ENCODE assay signal across 8 cellular contexts in the genomic region with DNA sequence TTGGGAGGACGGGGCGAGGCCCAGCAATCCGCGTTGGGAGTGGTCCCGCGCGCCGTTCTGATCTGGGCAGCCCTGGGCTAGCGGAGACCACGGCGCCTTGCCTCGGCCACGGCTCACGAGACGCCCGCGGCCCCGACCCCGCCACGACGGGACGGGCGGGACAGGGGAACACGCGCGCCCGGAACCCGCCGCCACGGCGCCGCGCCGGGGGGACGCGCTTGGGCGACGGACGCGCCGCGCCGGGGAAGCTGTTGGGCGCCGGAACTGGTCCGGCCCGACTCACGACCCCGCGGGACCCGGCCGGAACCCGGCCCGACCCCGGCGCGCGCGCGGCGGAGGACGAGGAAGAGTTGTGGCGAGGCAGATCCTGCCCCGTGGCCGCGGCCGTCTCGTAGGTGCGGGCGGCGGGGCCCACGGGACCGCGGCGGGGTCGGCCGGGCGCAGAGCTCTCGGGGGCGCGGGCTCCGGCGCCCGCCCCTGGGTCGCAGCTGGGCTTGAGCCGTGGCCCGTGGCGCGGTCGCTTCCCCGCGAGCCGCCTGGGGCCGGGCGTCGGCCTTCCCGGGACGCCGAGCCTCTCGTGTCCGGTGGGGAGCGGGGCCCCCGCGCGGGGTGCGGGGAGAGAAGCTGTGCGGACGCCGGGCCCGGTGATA. TPM values are rescaled to one million over a fixed set of nuclear protein-coding genes. Genes with fewer than 3 reads are reported as not detected.
A peak's percentile ranks its signal among the peaks of the same experiment; 100 is the strongest.
DNase-seq lines count a peak whose midpoint lies in the region; ATAC-seq and TF ChIP-seq lines count a peak whose summit lies in the region.

A gene (plus strand): TSS at position 251 of the 650 bp plus-strand sequence. CDS start 6,830 bp downstream, outside the sequence.

- no peaks in the 10 kb centered on the region for H3K27me3 ChIP-seq in Panc1 (ENCODE audit: control insufficient read depth, insufficient read depth, low read length)

- H3K36me3 ChIP-seq in HEK293 (ENCODE audit: control insufficient read depth in 2 of 2, insufficient read depth in 1 of 2, low read length in 2 of 2) (peaks cover 0 to 7% of the 10 kb centered on the region in 2 experiments; a peak in 1 of 3 replicates), Panc1 (ENCODE audit: control insufficient read depth, insufficient read depth, low read length) (peaks cover 5% of the 10 kb centered on the region; the same call in 1 of the 2 replicates)

- H3K4me1 Mint-ChIP-seq in activated T-helper 2 cell treated with anti-CD3 and anti-CD28 coated beads, Interferon-gamma antibody, Interleukin-2, Interleukin-4, amounts not matched to agents 10 μg/mL and 5 μg/mL and 100 μg/mL, durations not matched to agents 14 hours and 24 hours and 36 hours (ENCODE audit: low read depth), result peaks cover 43% of the 10 kb centered on the region
- H3K4me1 Mint-ChIP-seq in nephron, result peaks cover 49% of the 10 kb centered on the region
- H3K4me1 Mint-ChIP-seq in stimulated activated naive CD8-positive, alpha-beta T cell treated with anti-CD3 and anti-CD28 coated beads, Interleukin-15, Interleukin-2, amounts not matched to agents 100 ng/mL and 50 ng/mL, for 24 hours (ENCODE audit: low read depth), result peaks cover 47% of the 10 kb centered on the region

- H3K9me3 Mint-ChIP-seq in activated T-helper 2 cell treated with anti-CD3 and anti-CD28 coated beads, Interferon-gamma antibody, Interleukin-2, Interleukin-4, amounts not matched to agents 10 μg/mL and 5 μg/mL and 100 μg/mL, durations not matched to agents 14 hours and 24 hours and 36 hours, result no peaks in the 10 kb centered on the region
- no peaks in the 10 kb centered on the region for H3K9me3 Mint-ChIP-seq in nephron
- H3K9me3 Mint-ChIP-seq in stimulated activated naive CD8-positive, alpha-beta T cell treated with anti-CD3 and anti-CD28 coated beads, Interleukin-15, Interleukin-2, amounts not matched to agents 100 ng/mL and 50 ng/mL, for 24 hours, result no peaks in the 10 kb centered on the region

- peak within 1 kb of the TSS; percentile 75; the same call in 1 of the 2 replicates for H3K27ac ChIP-seq in HEK293 (ENCODE audit: extremely low read depth, low read depth, low read length)
- peak within 1 kb of the TSS; percentile 63 for H3K27ac ChIP-seq in Panc1 (ENCODE audit: low read length)

- ATAC-seq in Panc1, result peak; percentile 90
- no peak for ATAC-seq in HG03139 (IDR thresholded peaks at IDR 0.05; ENCODE audit: unreplicated experiment)

- CTCF ChIA-PET in HEK293 (lab: Yijun Ruan, JAX), result no interaction called here
- CTCF ChIA-PET in Panc1 (lab: Charles Lee), result interaction anchor here (0.6 kb wide), 1 partner anchor 218 kb away, joined by 7 read pairs; no protein-coding TSS in a partner anchor

- H3K36me3 Mint-ChIP-seq in activated T-helper 2 cell treated with anti-CD3 and anti-CD28 coated beads, Interferon-gamma antibody, Interleukin-2, Interleukin-4, amounts not matched to agents 10 μg/mL and 5 μg/mL and 100 μg/mL, durations not matched to agents 14 hours and 24 hours and 36 hours (ENCODE audit: low read depth), result peaks cover 28% of the 10 kb centered on the region
- H3K36me3 Mint-ChIP-seq in nephron (ENCODE audit: low read depth), result no peaks in the 10 kb centered on the region
- peaks cover 3% of the 10 kb centered on the region for H3K36me3 Mint-ChIP-seq in stimulated activated naive CD8-positive, alpha-beta T cell treated with anti-CD3 and anti-CD28 coated beads, Interleukin-15, Interleukin-2, amounts not matched to agents 100 ng/mL and 50 ng/mL, for 24 hours (ENCODE audit: low read depth)

- POLR2A ChIA-PET in HEK293 (lab: Yijun Ruan, JAX), result interaction anchor here (0.5 to 1.2 kb wide), 4 partner anchors 9 to 236 kb away, joined by 3 to 5 read pairs (median 3); no protein-coding TSS in a partner anchor
- POLR2A ChIA-PET in Panc1 (lab: Charles Lee), result interaction anchor here (0.6 kb wide), 1 partner anchor 154 kb away, joined by 4 read pairs; no protein-coding TSS in a partner anchor

- no TSS peak for BruUV-seq in Panc1 (replicated peaks; lab: Mats Ljungman, UMichigan)

- intact Hi-C loops in Panc1 (cut with micrococcal nuclease; ENCODE audit: unreplicated experiment), result no loop called here
- intact Hi-C loops in activated T-helper 2 cell treated with anti-CD3 and anti-CD28 coated beads, Interferon-gamma antibody, Interleukin-2, Interleukin-4, amounts not matched to agents 10 μg/mL and 5 μg/mL and 100 μg/mL, durations not matched to agents 14 hours and 24 hours and 36 hours (cut with micrococcal nuclease), result no loop called here

- peaks cover 18% of the 10 kb centered on the region for H3K27me3 Mint-ChIP-seq in activated T-helper 2 cell treated with anti-CD3 and anti-CD28 coated beads, Interferon-gamma antibody, Interleukin-2, Interleukin-4, amounts not matched to agents 10 μg/mL and 5 μg/mL and 100 μg/mL, durations not matched to agents 14 hours and 24 hours and 36 hours (ENCODE audit: low read depth)
- peaks cover 33% of the 10 kb centered on the region for H3K27me3 Mint-ChIP-seq in nephron (ENCODE audit: low read depth)
- H3K27me3 Mint-ChIP-seq in stimulated activated naive CD8-positive, alpha-beta T cell treated with anti-CD3 and anti-CD28 coated beads, Interleukin-15, Interleukin-2, amounts not matched to agents 100 ng/mL and 50 ng/mL, for 24 hours, result peaks cover 16% of the 10 kb centered on the region

- peak within 1 kb of the TSS; percentile 91 for H3K27ac Mint-ChIP-seq in activated T-helper 2 cell treated with anti-CD3 and anti-CD28 coated beads, Interferon-gamma antibody, Interleukin-2, Interleukin-4, amounts not matched to agents 10 μg/mL and 5 μg/mL and 100 μg/mL, durations not matched to agents 14 hours and 24 hours and 36 hours
- peak within 1 kb of the TSS; percentile 30 to 78 (median 62) for H3K27ac Mint-ChIP-seq in nephron
- peak within 1 kb of the TSS; percentile 96 for H3K27ac Mint-ChIP-seq in stimulated activated naive CD8-positive, alpha-beta T cell treated with anti-CD3 and anti-CD28 coated beads, Interleukin-15, Interleukin-2, amounts not matched to agents 100 ng/mL and 50 ng/mL, for 24 hours

- in situ Hi-C loops in Panc1 (cut with HindIII; ENCODE audit: low pct_unique_long_range_greater_than_20kb, low sequenced_read_pairs), result no loop called here

- TF ChIP-seq CTCF in HEK293 (tag by site-specific recombination; IDR thresholded peaks at IDR 0.05) (no peak), Panc1 (IDR thresholded peaks at IDR 0.05) (no peak), nephron (IDR thresholded peaks at IDR 0.05; ENCODE audit: unreplicated experiment in 3 of 3) (no peak)

- peak within 1 kb of the TSS; percentile 96 for H3K4me3 Mint-ChIP-seq in activated T-helper 2 cell treated with anti-CD3 and anti-CD28 coated beads, Interferon-gamma antibody, Interleukin-2, Interleukin-4, amounts not matched to agents 10 μg/mL and 5 μg/mL and 100 μg/mL, durations not matched to agents 14 hours and 24 hours and 36 hours (ENCODE audit: low read depth)
- H3K4me3 Mint-ChIP-seq in nephron, result peak within 1 kb of the TSS; percentile 93 to 99 (median 95)
- peak within 1 kb of the TSS; percentile 99 for H3K4me3 Mint-ChIP-seq in stimulated activated naive CD8-positive, alpha-beta T cell treated with anti-CD3 and anti-CD28 coated beads, Interleukin-15, Interleukin-2, amounts not matched to agents 100 ng/mL and 50 ng/mL, for 24 hours

- H3K9me3 ChIP-seq in HEK293 (ENCODE audit: control insufficient read depth, insufficient read depth, low read depth, low read length) (no peaks in the 10 kb centered on the region), Panc1 (ENCODE audit: control insufficient read depth, insufficient read depth, low read depth, low read length) (no peaks in the 10 kb centered on the region)

- H3K4me1 ChIP-seq in HEK293 (ENCODE audit: control insufficient read depth, insufficient read depth, low read length) (peaks cover 11% of the 10 kb centered on the region; the same call in 1 of the 2 replicates), Panc1 (ENCODE audit: control insufficient read depth, insufficient read depth, low read length) (peaks cover 10% of the 10 kb centered on the region)

- H3K4me3 ChIP-seq in HEK293 (ENCODE audit: low read depth, low read length) (peak within 1 kb of the TSS; percentile 62), Panc1 (ENCODE audit: low read depth in 2 of 2, low read length in 2 of 2) (peak within 1 kb of the TSS; percentile 71 to 73)

- DNase-seq in ELR (ENCODE audit: low read depth) (peak; percentile 73), Panc1 (ENCODE audit: low read depth, low spot score) (no peak), fibroblast of peridontal ligament (ENCODE audit: extremely low read depth) (peak; percentile 34)
- DNase-seq in activated T-helper 2 cell treated with anti-CD3 and anti-CD28 coated beads, Interferon-gamma antibody, Interleukin-2, Interleukin-4, amounts not matched to agents 10 μg/mL and 5 μg/mL and 100 μg/mL, durations not matched to agents 14 hours and 24 hours and 36 hours (ENCODE audit: low spot score), result peak; percentile 64

TF ChIP-seq in HEK293, 187 proteins besides CTCF, POLR2A, EP300 and RAD21 (continues in another document):
- TF ChIP-seq ZNF677 (tag by site-specific recombination; IDR thresholded peaks at IDR 0.05), result 0 out of 2 replicates have a peak, but pooled peaks have one; percentile 45
- no peak for TF ChIP-seq ZNF112 (tag by site-specific recombination; IDR thresholded peaks at IDR 0.05)
- TF ChIP-seq ZNF626 (tag by site-specific recombination; IDR thresholded peaks at IDR 0.05), result peak; percentile 86; the same call in 1 of the 2 replicates
- TF ChIP-seq, protein P1, sequence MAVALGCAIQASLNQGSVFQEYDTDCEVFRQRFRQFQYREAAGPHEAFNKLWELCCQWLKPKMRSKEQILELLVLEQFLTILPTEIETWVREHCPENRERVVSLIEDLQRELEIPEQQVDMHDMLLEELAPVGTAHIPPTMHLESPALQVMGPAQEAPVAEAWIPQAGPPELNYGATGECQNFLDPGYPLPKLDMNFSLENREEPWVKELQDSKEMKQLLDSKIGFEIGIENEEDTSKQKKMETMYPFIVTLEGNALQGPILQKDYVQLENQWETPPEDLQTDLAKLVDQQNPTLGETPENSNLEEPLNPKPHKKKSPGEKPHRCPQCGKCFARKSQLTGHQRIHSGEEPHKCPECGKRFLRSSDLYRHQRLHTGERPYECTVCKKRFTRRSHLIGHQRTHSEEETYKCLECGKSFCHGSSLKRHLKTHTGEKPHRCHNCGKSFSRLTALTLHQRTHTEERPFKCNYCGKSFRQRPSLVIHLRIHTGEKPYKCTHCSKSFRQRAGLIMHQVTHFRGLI (tag by site-specific recombination; IDR thresholded peaks at IDR 0.05), result no peak
- TF ChIP-seq ZNF549 (tag by site-specific recombination; IDR thresholded peaks at IDR 0.05), result 0 out of 2 replicates have a peak, but pooled peaks have one; percentile 29
- 0 out of 2 replicates have a peak, but pooled peaks have one; percentile 17 for TF ChIP-seq ZNF335 (tag by site-specific recombination; conservative IDR thresholded peaks at IDR 0.05)

RNA-seq across cellular contexts. Expression of the gene that starts here (rescaled TPM):
- 30.8 TPM for total RNA-seq in Panc1 (2021; ENCODE audit: unreplicated experiment)
- polyA plus RNA-seq in Panc1 (2012; ENCODE audit: insufficient read length), result 25.2 TPM
- 36.3 and 39.8 TPM in 2 replicates for total RNA-seq in activated T-helper 2 cell treated with anti-CD3 and anti-CD28 coated beads, Interferon-gamma antibody, Interleukin-2, Interleukin-4, amounts not matched to agents 10 μg/mL and 5 μg/mL and 100 μg/mL, durations not matched to agents 14 hours and 24 hours and 36 hours
